ENCODE assay signal across 17 cellular contexts in genomic region chrY:6999905-7000304, GRCh38.
"Had no signal": no experiment of that assay in that cellular context is flagged by ENCODE, and none has a peak within 500 bp of the region (broad histone marks: within the 10 kb centered on the region; RNA-seq: fewer than 3 reads in every experiment).

No MANE protein-coding gene starts in this region.

- H3K9me3 ChIP-seq: body of pancreas, left lung, sigmoid colon, testis had no signal

- H3K36me3 Mint-ChIP-seq: activated naive CD4-positive, alpha-beta T cell treated with anti-CD3 and anti-CD28 coated beads, Interleukin-2, amount 50 U/mL, for 72 hours had no signal

- DNase-seq: activated CD4-positive, alpha-beta T cell treated with anti-CD3 and anti-CD28 coated beads for 1 hour; activated CD4-positive, alpha-beta T cell treated with anti-CD3 and anti-CD28 coated beads, Interleukin-2, amount 50 U/mL, for 48 hours; activated effector memory CD4-positive, alpha-beta T cell treated with anti-CD3 and anti-CD28 coated beads, Interleukin-2, amount 50 U/mL, for 16 hours; activated T-cell treated with anti-CD3 and anti-CD28 coated beads, Interleukin-2, amount 50 U/mL, for 4 hours; amniotic stem cell; body of pancreas; central memory CD4-positive, alpha-beta T cell; cortex of kidney; effector memory CD4-positive, alpha-beta T cell; left lung; mesenchymal stem cell; sigmoid colon; testis had no signal

- H3K27me3 Mint-ChIP-seq: stimulated activated naive CD8-positive, alpha-beta T cell treated with anti-CD3 and anti-CD28 coated beads, Interleukin-15, Interleukin-2, amounts not matched to agents 100 ng/mL and 50 ng/mL, for 24 hours had no signal

- H3K4me1 ChIP-seq: left lung, sigmoid colon, testis had no signal

- H3K4me3 ChIP-seq: body of pancreas, left lung, sigmoid colon, testis had no signal

- H3K27me3 ChIP-seq: body of pancreas, left lung, sigmoid colon, testis had no signal

- ATAC-seq: activated naive CD4-positive, alpha-beta T cell treated with anti-CD3 and anti-CD28 coated beads, Interleukin-2, amount 50 U/mL, for 72 hours; activated T-cell treated with anti-CD3 and anti-CD28 coated beads, Interleukin-2, amount 50 U/mL, for 4 hours; body of pancreas; left lung had no signal

- H3K9me3 Mint-ChIP-seq: activated naive CD4-positive, alpha-beta T cell treated with anti-CD3 and anti-CD28 coated beads, Interleukin-2, amount 50 U/mL, for 72 hours; activated T-cell treated with anti-CD3 and anti-CD28 coated beads, Interleukin-2, amount 50 U/mL, for 4 hours; stimulated activated naive CD8-positive, alpha-beta T cell treated with anti-CD3 and anti-CD28 coated beads, Interleukin-15, Interleukin-2, amounts not matched to agents 100 ng/mL and 50 ng/mL, for 24 hours had no signal

- H3K4me3 Mint-ChIP-seq: activated T-cell treated with anti-CD3 and anti-CD28 coated beads, Interleukin-2, amount 50 U/mL, for 4 hours; stimulated activated naive CD8-positive, alpha-beta T cell treated with anti-CD3 and anti-CD28 coated beads, Interleukin-15, Interleukin-2, amounts not matched to agents 100 ng/mL and 50 ng/mL, for 24 hours had no signal

- H3K27ac ChIP-seq: body of pancreas, left lung, sigmoid colon, testis had no signal

- H3K27ac Mint-ChIP-seq: activated naive CD4-positive, alpha-beta T cell treated with anti-CD3 and anti-CD28 coated beads, Interleukin-2, amount 50 U/mL, for 72 hours; stimulated activated naive CD8-positive, alpha-beta T cell treated with anti-CD3 and anti-CD28 coated beads, Interleukin-15, Interleukin-2, amounts not matched to agents 100 ng/mL and 50 ng/mL, for 24 hours had no signal

- FAIRE-seq: frontal cortex, keratinocyte had no signal

- H3K36me3 ChIP-seq: left lung, sigmoid colon had no signal
